Comparison of ENCODE assay signal across 12 cellular contexts in the genomic region with DNA sequence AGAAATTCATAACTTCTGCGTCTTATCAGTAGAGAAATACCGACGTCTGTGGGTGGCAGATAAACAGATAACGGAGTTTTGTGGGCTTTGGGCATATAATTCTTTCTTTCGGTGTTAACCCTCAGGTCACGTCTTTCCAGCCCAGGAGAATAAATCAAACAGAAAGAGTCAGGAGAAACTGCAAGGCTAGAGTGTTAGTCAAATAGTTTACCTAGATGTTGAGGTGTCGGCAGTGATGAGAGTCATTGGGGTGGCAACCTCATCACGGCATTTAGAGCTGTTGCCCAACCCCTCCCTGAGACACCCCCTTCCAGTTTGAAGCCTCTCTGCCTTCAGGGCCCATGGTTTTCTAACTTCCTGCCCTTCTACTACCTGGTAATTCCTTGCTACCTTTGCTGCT. TPM values are rescaled to one million over a fixed set of nuclear protein-coding genes. Genes with fewer than 3 reads are reported as not detected.
DNase-seq lines count a peak whose midpoint lies in the region; ATAC-seq and TF ChIP-seq lines count a peak whose summit lies in the region.
"Had no signal": no experiment of that assay in that cellular context is flagged by ENCODE, and none has a peak within 500 bp of the region (broad histone marks: within the 10 kb centered on the region; RNA-seq: fewer than 3 reads in every experiment).

No MANE protein-coding gene starts in this region.

- H3K9me2 ChIP-seq in OCI-LY7 (ENCODE audit: insufficient read depth, low read length): no peaks in the 10 kb centered on the region

- POLR2A ChIA-PET in naive thymus-derived CD4-positive, alpha-beta T cell (lab: Charles Lee): interaction anchor here (0.7 to 7.5 kb wide), 5 partner anchors 9 to 384 kb away, joined by 3 to 126 read pairs (median 5); no protein-coding TSS in a partner anchor
- POLR2A ChIA-PET in OCI-LY7 (lab: Charles Lee): no interaction called here

- H3K27ac ChIP-seq in naive thymus-derived CD4-positive, alpha-beta T cell (ENCODE audit: low read depth, low read length): peak overlapping the region; percentile 87
- H3K27ac ChIP-seq in OCI-LY7 (ENCODE audit: low read depth, low read length, poor library complexity, severe bottlenecking): no peak overlapping the region
- H3K27ac ChIP-seq: tibial nerve had no signal

- no TSS peak for BruUV-seq in OCI-LY7 (replicated peaks; lab: Mats Ljungman, UMichigan)

- no peaks in the 10 kb centered on the region for H3K27me3 ChIP-seq in naive thymus-derived CD4-positive, alpha-beta T cell (ENCODE audit: control insufficient read depth in 2 of 2, insufficient read depth in 2 of 2, low read length in 2 of 2)
- H3K27me3 ChIP-seq: tibial nerve had no signal

- peak overlapping the region in 1 of 2 donors; percentile 30 for H3K4me3 Mint-ChIP-seq in CD14-positive monocyte
- peak overlapping the region; percentile 59 for H3K4me3 Mint-ChIP-seq in T-helper 2 cell treated with Interferon-gamma antibody and Interleukin-4, amounts not matched to agents 5 μg/mL and 100 μg/mL, for 36 hours
- peak overlapping the region; percentile 10 for H3K4me3 Mint-ChIP-seq in activated T-helper 2 cell treated with anti-CD3 and anti-CD28 coated beads, Interferon-gamma antibody, Interleukin-2, Interleukin-4, amounts not matched to agents 10 μg/mL and 5 μg/mL and 100 μg/mL, durations not matched to agents 14 hours and 24 hours and 36 hours (ENCODE audit: low read depth)
- peak overlapping the region; percentile 75 to 96 (median 87) for H3K4me3 Mint-ChIP-seq in naive thymus-derived CD4-positive, alpha-beta T cell

- intact Hi-C loops in CD14-positive monocyte (cut with micrococcal nuclease) (loop anchor here in 1 of 2 donors (1.0 kb wide), 1 partner anchor 277 kb away; no protein-coding TSS in a partner anchor), OCI-LY7 (cut with micrococcal nuclease; ENCODE audit: unreplicated experiment) (no loop called here)
- intact Hi-C loops in activated T-helper 2 cell treated with anti-CD3 and anti-CD28 coated beads, Interferon-gamma antibody, Interleukin-2, Interleukin-4, amounts not matched to agents 10 μg/mL and 5 μg/mL and 100 μg/mL, durations not matched to agents 14 hours and 24 hours and 36 hours (cut with micrococcal nuclease): loop anchor here (1.0 to 5.0 kb wide), 6 partner anchors 18 to 388 kb away; no protein-coding TSS in a partner anchor
- intact Hi-C loops in naive thymus-derived CD4-positive, alpha-beta T cell (cut with micrococcal nuclease): loop anchor here (1.0 to 5.0 kb wide), 5 partner anchors 18 to 192 kb away; a partner anchor contains a TSS

- H3K27me3 Mint-ChIP-seq in CD14-positive monocyte (ENCODE audit: low read depth in 3 of 3): peaks cover 5 to 13% (median 12%) of the 10 kb centered on the region in 3 donors
- peaks cover 3% of the 10 kb centered on the region for H3K27me3 Mint-ChIP-seq in T-helper 2 cell treated with Interferon-gamma antibody and Interleukin-4, amounts not matched to agents 5 μg/mL and 100 μg/mL, for 36 hours (ENCODE audit: low read depth)
- H3K27me3 Mint-ChIP-seq in activated T-helper 2 cell treated with anti-CD3 and anti-CD28 coated beads, Interferon-gamma antibody, Interleukin-2, Interleukin-4, amounts not matched to agents 10 μg/mL and 5 μg/mL and 100 μg/mL, durations not matched to agents 14 hours and 24 hours and 36 hours (ENCODE audit: low read depth): peaks cover 4% of the 10 kb centered on the region
- H3K27me3 Mint-ChIP-seq in naive thymus-derived CD4-positive, alpha-beta T cell: peaks cover 0 to 15% (median 0%) of the 10 kb centered on the region in 5 donors

- peaks cover 2 to 3% of the 10 kb centered on the region in 2 donors for H3K36me3 Mint-ChIP-seq in CD14-positive monocyte
- H3K36me3 Mint-ChIP-seq in T-helper 2 cell treated with Interferon-gamma antibody and Interleukin-4, amounts not matched to agents 5 μg/mL and 100 μg/mL, for 36 hours (ENCODE audit: low read depth): no peaks in the 10 kb centered on the region
- no peaks in the 10 kb centered on the region for H3K36me3 Mint-ChIP-seq in activated T-helper 2 cell treated with anti-CD3 and anti-CD28 coated beads, Interferon-gamma antibody, Interleukin-2, Interleukin-4, amounts not matched to agents 10 μg/mL and 5 μg/mL and 100 μg/mL, durations not matched to agents 14 hours and 24 hours and 36 hours (ENCODE audit: low read depth)
- peaks cover 15 to 21% (median 19%) of the 10 kb centered on the region in 5 donors for H3K36me3 Mint-ChIP-seq in naive thymus-derived CD4-positive, alpha-beta T cell

- no peak for DNase-seq in CD14-positive monocyte (ENCODE audit: low spot score)
- peak; percentile 70 for DNase-seq in T-helper 2 cell treated with Interferon-gamma antibody and Interleukin-4, amounts not matched to agents 5 μg/mL and 100 μg/mL, for 36 hours (ENCODE audit: low spot score)
- no peak for DNase-seq in activated T-helper 2 cell treated with anti-CD3 and anti-CD28 coated beads, Interferon-gamma antibody, Interleukin-2, Interleukin-4, amounts not matched to agents 10 μg/mL and 5 μg/mL and 100 μg/mL, durations not matched to agents 14 hours and 24 hours and 36 hours (ENCODE audit: low spot score)
- DNase-seq in naive thymus-derived CD4-positive, alpha-beta T cell: peak in 8 of 9 donors; percentile 35 to 69 (median 55)
- no peak for DNase-seq in NCI-H82 (lab: John Stamatoyannopoulos, UW)
- no peak for DNase-seq in NCI-H1105 treated with DMSO at 0.1 percent for 48 hours (lab: John Stamatoyannopoulos, UW)
- no peak for DNase-seq in OCI-LY7 (ENCODE audit: low spot score)
- DNase-seq: NCI-H1048, PC-3, SW 1271 had no signal

- H3K4me1 Mint-ChIP-seq in CD14-positive monocyte: peaks cover 55% of the 10 kb centered on the region
- H3K4me1 Mint-ChIP-seq in T-helper 2 cell treated with Interferon-gamma antibody and Interleukin-4, amounts not matched to agents 5 μg/mL and 100 μg/mL, for 36 hours (ENCODE audit: low read depth): peaks cover 48% of the 10 kb centered on the region
- H3K4me1 Mint-ChIP-seq in activated T-helper 2 cell treated with anti-CD3 and anti-CD28 coated beads, Interferon-gamma antibody, Interleukin-2, Interleukin-4, amounts not matched to agents 10 μg/mL and 5 μg/mL and 100 μg/mL, durations not matched to agents 14 hours and 24 hours and 36 hours (ENCODE audit: low read depth): peaks cover 71% of the 10 kb centered on the region
- H3K4me1 Mint-ChIP-seq in naive thymus-derived CD4-positive, alpha-beta T cell: peaks cover 48 to 95% (median 77%) of the 10 kb centered on the region in 7 donors

- no peaks in the 10 kb centered on the region for H3K79me2 ChIP-seq in OCI-LY7 (ENCODE audit: insufficient read depth, low read depth, low read length)

- H3K9me3 Mint-ChIP-seq in CD14-positive monocyte: peaks cover 0 to 2% (median 0%) of the 10 kb centered on the region in 7 donors
- H3K9me3 Mint-ChIP-seq in T-helper 2 cell treated with Interferon-gamma antibody and Interleukin-4, amounts not matched to agents 5 μg/mL and 100 μg/mL, for 36 hours: no peaks in the 10 kb centered on the region
- H3K9me3 Mint-ChIP-seq in activated T-helper 2 cell treated with anti-CD3 and anti-CD28 coated beads, Interferon-gamma antibody, Interleukin-2, Interleukin-4, amounts not matched to agents 10 μg/mL and 5 μg/mL and 100 μg/mL, durations not matched to agents 14 hours and 24 hours and 36 hours: no peaks in the 10 kb centered on the region
- peaks cover 0 to 17% (median 3%) of the 10 kb centered on the region in 11 donors for H3K9me3 Mint-ChIP-seq in naive thymus-derived CD4-positive, alpha-beta T cell

- ATAC-seq in naive thymus-derived CD4-positive, alpha-beta T cell: peak; percentile 63
- ATAC-seq in GM21737 (IDR thresholded peaks at IDR 0.05; ENCODE audit: unreplicated experiment): no peak
- ATAC-seq: PC-3 had no signal

- H4K20me1 ChIP-seq in OCI-LY7 (ENCODE audit: insufficient read depth, low read length): no peaks in the 10 kb centered on the region

- H2AFZ ChIP-seq in OCI-LY7 (ENCODE audit: low read length): no peak overlapping the region

- CTCF ChIA-PET in naive thymus-derived CD4-positive, alpha-beta T cell (lab: Charles Lee): interaction anchor here (0.6 to 5.3 kb wide), 2 partner anchors 15 to 71 kb away, joined by 4 to 21 read pairs; no protein-coding TSS in a partner anchor
- CTCF ChIA-PET in OCI-LY7 (lab: Charles Lee; ENCODE audit: unreplicated experiment): no interaction called here

- no peaks in the 10 kb centered on the region for H3K36me3 ChIP-seq in naive thymus-derived CD4-positive, alpha-beta T cell (ENCODE audit: control insufficient read depth in 2 of 3, insufficient read depth in 3 of 3, low read length in 3 of 3)
- H3K36me3 ChIP-seq in OCI-LY7 (ENCODE audit: insufficient read depth, low read length): no peaks in the 10 kb centered on the region
- H3K36me3 ChIP-seq: tibial nerve had no signal

- peak overlapping the region in 5 of 7 donors; percentile 6 to 78 (median 43) for H3K27ac Mint-ChIP-seq in CD14-positive monocyte
- peak overlapping the region; percentile 64 for H3K27ac Mint-ChIP-seq in T-helper 2 cell treated with Interferon-gamma antibody and Interleukin-4, amounts not matched to agents 5 μg/mL and 100 μg/mL, for 36 hours
- H3K27ac Mint-ChIP-seq in activated T-helper 2 cell treated with anti-CD3 and anti-CD28 coated beads, Interferon-gamma antibody, Interleukin-2, Interleukin-4, amounts not matched to agents 10 μg/mL and 5 μg/mL and 100 μg/mL, durations not matched to agents 14 hours and 24 hours and 36 hours: peak overlapping the region; percentile 72
- H3K27ac Mint-ChIP-seq in naive thymus-derived CD4-positive, alpha-beta T cell: peak overlapping the region; percentile 86 to 99 (median 95)

- no peak for TF ChIP-seq CTCF in CD14-positive monocyte (IDR thresholded peaks at IDR 0.05)
- TF ChIP-seq CTCF in OCI-LY7 (conservative IDR thresholded peaks at IDR 0.05; ENCODE audit: low read length): no peak

- peak overlapping the region; percentile 41 for H3K4me3 ChIP-seq in naive thymus-derived CD4-positive, alpha-beta T cell (ENCODE audit: low read length)
- H3K4me3 ChIP-seq in OCI-LY7 (ENCODE audit: low read depth, low read length, poor library complexity, severe bottlenecking): no peak overlapping the region
- H3K4me3 ChIP-seq: tibial nerve had no signal

- H3K9me3 ChIP-seq in naive thymus-derived CD4-positive, alpha-beta T cell (ENCODE audit: control insufficient read depth in 2 of 3, low read length in 3 of 3): no peaks in the 10 kb centered on the region
- no peaks in the 10 kb centered on the region for H3K9me3 ChIP-seq in OCI-LY7 (ENCODE audit: low read length)
- H3K9me3 ChIP-seq: tibial nerve had no signal

- peaks cover 0 to 81% of the 10 kb centered on the region in 2 donors for H3K4me1 ChIP-seq in naive thymus-derived CD4-positive, alpha-beta T cell (ENCODE audit: control insufficient read depth in 2 of 2, insufficient read depth in 2 of 2, low read length in 2 of 2)
- no peaks in the 10 kb centered on the region for H3K4me1 ChIP-seq in OCI-LY7 (ENCODE audit: insufficient read depth, low read length, poor library complexity, severe bottlenecking)

- H3K4me2 ChIP-seq in OCI-LY7 (ENCODE audit: low read length): no peak overlapping the region

RNA-seq across cellular contexts. Expression of a gene that starts 49.5 kb away (rescaled TPM):
- polyA plus RNA-seq in CD14-positive monocyte: under 1 TPM in 1 of 2 donors, not detected in 1; 0.20 TPM
- total RNA-seq in activated T-helper 2 cell treated with anti-CD3 and anti-CD28 coated beads, Interferon-gamma antibody, Interleukin-2, Interleukin-4, amounts not matched to agents 10 μg/mL and 5 μg/mL and 100 μg/mL, durations not matched to agents 14 hours and 24 hours and 36 hours: 0.67 and 1.6 TPM in 2 replicates
- 10 to 100 TPM in 4 of 5 experiments, 1 to 10 TPM in 1; 3.1 to 82.7 (median 27.2) TPM for total RNA-seq in naive thymus-derived CD4-positive, alpha-beta T cell
- 100 to 1,000 TPM in 1 of 2 donors, 10 to 100 TPM in 1; 64.6 to 109 TPM for polyA plus RNA-seq in naive thymus-derived CD4-positive, alpha-beta T cell
- total RNA-seq in OCI-LY7 (2014; rRNA removed; shearing (Covaris generic)): not detected in 2 replicates
- not detected in 2 replicates for total RNA-seq in OCI-LY7 (2022)
- total RNA-seq: PC-3, tibial nerve had no signal

Comparison
In these comparisons a context has a peak if more than half of its experiments do, and no peak if none do; other contexts are left out.
1. DNase-seq: peak in T-helper 2 cell treated with Interferon-gamma antibody and Interleukin-4, amounts not matched to agents 5 μg/mL and 100 μg/mL, for 36 hours (single experiment) and naive thymus-derived CD4-positive, alpha-beta T cell (8 of 9); none in CD14-positive monocyte (single experiment), activated T-helper 2 cell treated with anti-CD3 and anti-CD28 coated beads, Interferon-gamma antibody, Interleukin-2, Interleukin-4, amounts not matched to agents 10 μg/mL and 5 μg/mL and 100 μg/mL, durations not matched to agents 14 hours and 24 hours and 36 hours (single experiment), NCI-H82 (single experiment), NCI-H1105 treated with DMSO at 0.1 percent for 48 hours (single experiment) and OCI-LY7 (single experiment).
2. H3K27ac Mint-ChIP-seq: peak in every context shown above with its lines; median percentile 95 in naive thymus-derived CD4-positive, alpha-beta T cell; 72 in activated T-helper 2 cell treated with anti-CD3 and anti-CD28 coated beads, Interferon-gamma antibody, Interleukin-2, Interleukin-4, amounts not matched to agents 10 μg/mL and 5 μg/mL and 100 μg/mL, durations not matched to agents 14 hours and 24 hours and 36 hours; 64 in T-helper 2 cell treated with Interferon-gamma antibody and Interleukin-4, amounts not matched to agents 5 μg/mL and 100 μg/mL, for 36 hours; 43 in CD14-positive monocyte.